In genomic region chr4:185654965-185655554, GRCh38 we compare ENCODE assay signal across 18 cellular contexts.
DNase-seq lines count a peak whose midpoint lies in the region; ATAC-seq and TF ChIP-seq lines count a peak whose summit lies in the region.
"Had no signal": no experiment of that assay in that cellular context is flagged by ENCODE, and none has a peak within 500 bp of the region (broad histone marks: within the 10 kb centered on the region; RNA-seq: fewer than 3 reads in every experiment).

No MANE protein-coding gene starts in this region.

- no peaks in the 10 kb centered on the region for H3K27me3 ChIP-seq in colonic mucosa
- H3K27me3 ChIP-seq in left lung, result no peaks in the 10 kb centered on the region
- H3K27me3 ChIP-seq in stomach smooth muscle (ENCODE audit: control insufficient read depth in 1 of 2, insufficient read depth in 2 of 2, low read length in 2 of 2), result no peaks in the 10 kb centered on the region
- H3K27me3 ChIP-seq: gastrocnemius medialis had no signal

- peaks cover 8 to 9% of the 10 kb centered on the region in 2 donors for H3K27me3 Mint-ChIP-seq in natural killer cell treated with Interleukin-12 subunit alpha and Interleukin-12 subunit beta and Interleukin-15 and Interleukin-18, amount 100 ng/mL, for 72 hours
- H3K27me3 Mint-ChIP-seq in immature natural killer cell (ENCODE audit: low read depth in 3 of 3), result peaks cover 2 to 3% (median 2%) of the 10 kb centered on the region in 3 donors

- no peaks in the 10 kb centered on the region for H3K4me1 Mint-ChIP-seq in natural killer cell treated with Interleukin-12 subunit alpha and Interleukin-12 subunit beta and Interleukin-15 and Interleukin-18, amount 100 ng/mL, for 72 hours (ENCODE audit: low read depth in 2 of 2)
- no peaks in the 10 kb centered on the region for H3K4me1 Mint-ChIP-seq in immature natural killer cell
- H3K4me1 Mint-ChIP-seq: activated naive CD4-positive, alpha-beta T cell treated with anti-CD3 and anti-CD28 coated beads, Interleukin-2, amount 50 U/mL, for 24 hours had no signal

- no peak overlapping the region for H3K27ac Mint-ChIP-seq in natural killer cell treated with Interleukin-12 subunit alpha and Interleukin-12 subunit beta and Interleukin-15 and Interleukin-18, amount 100 ng/mL, for 72 hours
- H3K27ac Mint-ChIP-seq in immature natural killer cell, result no peak overlapping the region
- H3K27ac Mint-ChIP-seq: activated naive CD4-positive, alpha-beta T cell treated with anti-CD3 and anti-CD28 coated beads, Interleukin-2, amount 50 U/mL, for 24 hours had no signal

- intact Hi-C loops in colonic mucosa (cut with DNase I), result no loop called here
- intact Hi-C loops in left lung (cut with DNase I), result no loop called here

- H3K36me3 Mint-ChIP-seq in natural killer cell treated with Interleukin-12 subunit alpha and Interleukin-12 subunit beta and Interleukin-15 and Interleukin-18, amount 100 ng/mL, for 72 hours, result no peaks in the 10 kb centered on the region
- peaks cover 0 to 5% (median 0%) of the 10 kb centered on the region in 3 donors for H3K36me3 Mint-ChIP-seq in immature natural killer cell
- H3K36me3 Mint-ChIP-seq: activated naive CD4-positive, alpha-beta T cell treated with anti-CD3 and anti-CD28 coated beads, Interleukin-2, amount 50 U/mL, for 24 hours had no signal

- TF ChIP-seq CTCF in LNCaP clone FGC (IDR thresholded peaks at IDR 0.05; ENCODE audit: control insufficient read depth, extremely low read depth, insufficient read depth), result no peak
- TF ChIP-seq CTCF in colonic mucosa (IDR thresholded peaks at IDR 0.05), result no peak
- no peak for TF ChIP-seq CTCF in left lung (IDR thresholded peaks at IDR 0.05)

- peak overlapping the region; percentile 36 for H3K27ac ChIP-seq in colonic mucosa
- H3K27ac ChIP-seq in left lung, result no peak overlapping the region
- H3K27ac ChIP-seq in stomach smooth muscle (ENCODE audit: low read length), result peak overlapping the region; percentile 49

- H3K9me3 ChIP-seq in colonic mucosa, result no peaks in the 10 kb centered on the region
- no peaks in the 10 kb centered on the region for H3K9me3 ChIP-seq in left lung
- H3K9me3 ChIP-seq in stomach smooth muscle (ENCODE audit: control insufficient read depth in 2 of 2, low read length in 2 of 2), result no peaks in the 10 kb centered on the region
- H3K9me3 ChIP-seq: gastrocnemius medialis had no signal

- no peak overlapping the region for H3K4me3 ChIP-seq in LNCaP clone FGC (ENCODE audit: low read depth, low read length)
- no peak overlapping the region for H3K4me3 ChIP-seq in colonic mucosa
- no peak overlapping the region for H3K4me3 ChIP-seq in left lung
- peak overlapping the region in 1 of 2 donors; percentile 72 for H3K4me3 ChIP-seq in stomach smooth muscle (ENCODE audit: low read length in 2 of 2)

- peak overlapping the region in 1 of 2 donors; percentile 9 for H3K9ac ChIP-seq in colonic mucosa (ENCODE audit: low read depth in 2 of 2, low read length in 2 of 2)
- peak overlapping the region in 1 of 2 donors; percentile 7 for H3K9ac ChIP-seq in stomach smooth muscle (ENCODE audit: low read length in 2 of 2)

- H3K9me3 Mint-ChIP-seq in natural killer cell treated with Interleukin-12 subunit alpha and Interleukin-12 subunit beta and Interleukin-15 and Interleukin-18, amount 100 ng/mL, for 72 hours, result no peaks in the 10 kb centered on the region
- no peaks in the 10 kb centered on the region for H3K9me3 Mint-ChIP-seq in immature natural killer cell
- H3K9me3 Mint-ChIP-seq: activated naive CD4-positive, alpha-beta T cell treated with anti-CD3 and anti-CD28 coated beads, Interleukin-2, amount 50 U/mL, for 24 hours had no signal

- H3K36me3 ChIP-seq in colonic mucosa (no peaks in the 10 kb centered on the region), left lung (no peaks in the 10 kb centered on the region), stomach smooth muscle (ENCODE audit: control insufficient read depth in 2 of 2, insufficient read depth in 2 of 2, low read length in 2 of 2) (no peaks in the 10 kb centered on the region)
- H3K36me3 ChIP-seq: gastrocnemius medialis had no signal

- peak; percentile 60 for ATAC-seq in left lung
- ATAC-seq in natural killer cell treated with Interleukin-12 subunit alpha and Interleukin-12 subunit beta and Interleukin-15 and Interleukin-18, amount 100 ng/mL, for 72 hours, result no peak
- no peak for ATAC-seq in HG03097 (IDR thresholded peaks at IDR 0.05; ENCODE audit: low FRiP score, unreplicated experiment)
- ATAC-seq: gastrocnemius medialis; stimulated activated naive CD8-positive, alpha-beta T cell treated with anti-CD3 and anti-CD28 coated beads, Interleukin-15, Interleukin-2, amounts not matched to agents 100 U/mL and 50 U/mL, for 24 hours had no signal

- no peak overlapping the region for H3K4me3 Mint-ChIP-seq in natural killer cell treated with Interleukin-12 subunit alpha and Interleukin-12 subunit beta and Interleukin-15 and Interleukin-18, amount 100 ng/mL, for 72 hours
- no peak overlapping the region for H3K4me3 Mint-ChIP-seq in immature natural killer cell
- H3K4me3 Mint-ChIP-seq: activated naive CD4-positive, alpha-beta T cell treated with anti-CD3 and anti-CD28 coated beads, Interleukin-2, amount 50 U/mL, for 24 hours had no signal

- DNase-seq in LNCaP clone FGC (ENCODE audit: low read depth), result peak; percentile 55
- no peak for DNase-seq in colonic mucosa
- no peak for DNase-seq in left lung
- no peak for DNase-seq in natural killer cell treated with Interleukin-12 subunit alpha and Interleukin-12 subunit beta and Interleukin-15 and Interleukin-18, amount 100 ng/mL, for 72 hours (ENCODE audit: low spot score)
- no peak for DNase-seq in immature natural killer cell
- no peak for DNase-seq in cerebellar nuclear complex (lab: John Stamatoyannopoulos, UW)
- DNase-seq: activated CD4-positive, alpha-beta T cell treated with anti-CD3 and anti-CD28 coated beads for 1 hour; central memory CD4-positive, alpha-beta T cell; gastrocnemius medialis; KG1; NCI-H1417; NCI-H2227 treated with DMSO at 0.1 percent for 48 hours; SHP77 treated with DMSO at 0.1 percent for 48 hours; stimulated activated naive CD8-positive, alpha-beta T cell treated with anti-CD3 and anti-CD28 coated beads, Interleukin-15, Interleukin-2, amounts not matched to agents 100 U/mL and 50 U/mL, for 24 hours; T-helper 2 cell had no signal

- H3K4me1 ChIP-seq in colonic mucosa (peaks cover 3% of the 10 kb centered on the region), left lung (no peaks in the 10 kb centered on the region), stomach smooth muscle (ENCODE audit: control insufficient read depth, insufficient read depth, low read length) (no peaks in the 10 kb centered on the region)
- H3K4me1 ChIP-seq: gastrocnemius medialis had no signal

Comparison
In these comparisons a context has a peak if more than half of its experiments do, and no peak if none do; other contexts are left out.
1. H3K27ac ChIP-seq: peak in colonic mucosa (single experiment) and stomach smooth muscle (single experiment); none in left lung (0 of 2).